In the genomic region with DNA sequence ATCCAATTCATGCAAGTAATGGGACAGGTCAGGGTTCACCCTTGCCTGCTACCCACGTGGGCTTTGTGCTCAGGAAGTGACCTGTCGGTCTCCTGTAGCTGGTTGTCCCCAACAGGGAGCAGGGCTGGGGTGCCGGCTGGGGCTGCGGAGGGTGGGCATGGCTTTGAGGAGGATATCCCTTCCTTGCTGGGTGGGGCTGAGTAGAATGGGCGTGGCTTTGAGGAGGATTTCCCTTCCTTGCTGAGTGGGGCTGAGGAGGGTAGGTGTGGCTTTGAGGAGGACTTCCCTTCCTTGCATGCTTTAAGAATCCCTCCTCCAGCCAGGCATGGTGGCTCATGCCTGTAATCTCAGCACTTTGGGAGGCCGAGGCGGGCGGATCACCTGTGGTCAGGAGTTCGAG, we compare ENCODE assay signal across 1 cellular context.
TF ChIP-seq lines count a peak whose summit lies in the region.

No MANE protein-coding gene starts in this region.

TF ChIP-seq in HEK293, 187 proteins besides CTCF, POLR2A, EP300 and RAD21 (continued from another document):
- TF ChIP-seq SP7 (tag by site-specific recombination; IDR thresholded peaks at IDR 0.05) (no peak), KLF1 (tag by site-specific recombination; IDR thresholded peaks at IDR 0.05) (peak; percentile 92)
- TF ChIP-seq, protein P1, sequence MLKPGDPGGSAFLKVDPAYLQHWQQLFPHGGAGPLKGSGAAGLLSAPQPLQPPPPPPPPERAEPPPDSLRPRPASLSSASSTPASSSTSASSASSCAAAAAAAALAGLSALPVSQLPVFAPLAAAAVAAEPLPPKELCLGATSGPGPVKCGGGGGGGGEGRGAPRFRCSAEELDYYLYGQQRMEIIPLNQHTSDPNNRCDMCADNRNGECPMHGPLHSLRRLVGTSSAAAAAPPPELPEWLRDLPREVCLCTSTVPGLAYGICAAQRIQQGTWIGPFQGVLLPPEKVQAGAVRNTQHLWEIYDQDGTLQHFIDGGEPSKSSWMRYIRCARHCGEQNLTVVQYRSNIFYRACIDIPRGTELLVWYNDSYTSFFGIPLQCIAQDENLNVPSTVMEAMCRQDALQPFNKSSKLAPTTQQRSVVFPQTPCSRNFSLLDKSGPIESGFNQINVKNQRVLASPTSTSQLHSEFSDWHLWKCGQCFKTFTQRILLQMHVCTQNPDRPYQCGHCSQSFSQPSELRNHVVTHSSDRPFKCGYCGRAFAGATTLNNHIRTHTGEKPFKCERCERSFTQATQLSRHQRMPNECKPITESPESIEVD (tag by site-specific recombination; IDR thresholded peaks at IDR 0.05), result no peak
